8 cellular contexts compared by ENCODE assay signal in the genomic region with DNA sequence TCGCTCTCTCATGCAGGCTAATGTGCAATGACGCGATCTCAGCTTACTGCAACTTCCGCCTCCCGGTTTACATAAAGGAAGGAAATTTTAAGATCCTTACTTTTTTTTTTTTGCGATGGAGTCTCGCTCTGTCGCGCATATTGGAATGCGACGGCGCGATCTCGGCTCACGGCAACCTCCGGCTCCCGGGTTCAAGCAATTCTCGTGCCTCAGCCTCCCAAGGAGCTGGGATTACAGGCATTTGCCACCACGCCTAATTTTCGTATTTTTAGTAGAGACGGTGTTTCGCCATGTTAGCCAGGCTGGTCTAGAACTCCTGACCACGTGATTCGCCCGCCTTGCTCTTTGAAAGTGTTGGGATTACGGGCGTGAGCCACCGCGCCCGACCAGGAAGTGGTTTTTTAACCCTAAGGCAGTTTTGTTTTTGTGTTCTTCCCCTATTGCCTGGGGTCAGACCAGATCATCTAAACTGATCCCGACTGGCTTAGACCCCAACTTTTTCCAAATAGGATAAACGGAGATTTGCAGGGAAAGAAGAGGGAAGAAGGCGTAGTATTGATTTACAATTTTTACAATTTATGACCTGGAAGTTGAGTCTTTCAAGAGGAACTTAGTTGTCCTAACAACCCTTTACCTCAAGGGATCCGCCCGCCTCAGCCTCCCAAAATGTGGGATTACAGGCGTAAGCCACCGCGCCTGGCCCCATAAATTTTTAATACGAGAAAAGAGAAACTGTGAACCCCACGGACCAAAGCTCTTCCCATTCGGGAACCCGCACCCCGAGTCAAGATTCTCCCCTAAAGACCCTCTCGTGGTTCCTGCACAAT.
A peak's percentile ranks its signal among the peaks of the same experiment; 100 is the strongest.
DNase-seq lines count a peak whose midpoint lies in the region; TF ChIP-seq lines count a peak whose summit lies in the region.

No MANE protein-coding gene starts in this region.

- H3K4me1 Mint-ChIP-seq in Calu3 (ENCODE audit: low read depth, unreplicated experiment) = no peaks in the 10 kb centered on the region

- H3K4me1 ChIP-seq in left ventricle myocardium inferior = peaks cover 22% of the 10 kb centered on the region

- peak overlapping the region; percentile 76 for H3K4me3 ChIP-seq in left ventricle myocardium inferior

- no peaks in the 10 kb centered on the region for H3K36me3 ChIP-seq in left ventricle myocardium inferior

- no peaks in the 10 kb centered on the region for H3K27me3 Mint-ChIP-seq in Calu3 (ENCODE audit: unreplicated experiment)

- TF ChIP-seq CTCF in Calu3 (IDR thresholded peaks at IDR 0.05; ENCODE audit: unreplicated experiment) = no peak
- TF ChIP-seq CTCF in left ventricle myocardium inferior (IDR thresholded peaks at IDR 0.05; ENCODE audit: borderline replicate concordance) = no peak

- peak overlapping the region; percentile 44 for H3K27ac Mint-ChIP-seq in Calu3 (ENCODE audit: unreplicated experiment)

- H3K9me3 ChIP-seq in left ventricle myocardium inferior (replicated peaks) = no peaks in the 10 kb centered on the region

- peak overlapping the region; percentile 71 for H3K4me3 Mint-ChIP-seq in Calu3 (ENCODE audit: low read depth, unreplicated experiment)

- H3K27me3 ChIP-seq in left ventricle myocardium inferior (ENCODE audit: low read depth) = no peaks in the 10 kb centered on the region

- TSS peak; percentile 78 for BruUV-seq in Calu3 (replicated peaks; lab: Mats Ljungman, UMichigan)

- DNase-seq in Calu3 = peak; percentile 21
- DNase-seq in NCI-H2029 (lab: John Stamatoyannopoulos, UW) = peak; percentile 13
- DNase-seq in left ventricle myocardium inferior = peak; percentile 54
- peak in 7 of 10 donors; percentile 20 to 89 (median 36) for DNase-seq in posterior cingulate gyrus
- DNase-seq in glomerular visceral epithelial cell (ENCODE audit: extremely low spot score) = no peak
- no peak for DNase-seq in Kasumi-1 (lab: John Stamatoyannopoulos, UW)
- no peak for DNase-seq in NCI-H1048 (lab: John Stamatoyannopoulos, UW)

- H3K9me3 Mint-ChIP-seq in Calu3 (ENCODE audit: low read depth, unreplicated experiment) = peaks cover 4% of the 10 kb centered on the region

- peaks cover 25% of the 10 kb centered on the region for H3K36me3 Mint-ChIP-seq in Calu3 (ENCODE audit: insufficient read depth, unreplicated experiment)

- peak overlapping the region; percentile 70 for H3K27ac ChIP-seq in angular gyrus (ENCODE audit: low read depth, low read length)
- peak overlapping the region; percentile 85 for H3K27ac ChIP-seq in left ventricle myocardium inferior (replicated peaks)

- intact Hi-C loops in Calu3 (cut with micrococcal nuclease; ENCODE audit: unreplicated experiment) = no loop called here
- intact Hi-C loops in left ventricle myocardium inferior (cut with micrococcal nuclease) = no loop called here
- intact Hi-C loops in posterior cingulate gyrus (cut with DNase I) = no loop called here

- CTCF ChIA-PET in Calu3 (lab: Charles Lee) = no interaction called here

Comparison
In these comparisons a context has a peak if more than half of its experiments do, and no peak if none do; other contexts are left out.
1. DNase-seq: peak in Calu3 (single experiment), NCI-H2029 (single experiment), left ventricle myocardium inferior (single experiment) and posterior cingulate gyrus (7 of 10); none in glomerular visceral epithelial cell (single experiment), Kasumi-1 (0 of 2) and NCI-H1048 (single experiment).